Comparison of ENCODE assay signal across 1 cellular context in the genomic region with DNA sequence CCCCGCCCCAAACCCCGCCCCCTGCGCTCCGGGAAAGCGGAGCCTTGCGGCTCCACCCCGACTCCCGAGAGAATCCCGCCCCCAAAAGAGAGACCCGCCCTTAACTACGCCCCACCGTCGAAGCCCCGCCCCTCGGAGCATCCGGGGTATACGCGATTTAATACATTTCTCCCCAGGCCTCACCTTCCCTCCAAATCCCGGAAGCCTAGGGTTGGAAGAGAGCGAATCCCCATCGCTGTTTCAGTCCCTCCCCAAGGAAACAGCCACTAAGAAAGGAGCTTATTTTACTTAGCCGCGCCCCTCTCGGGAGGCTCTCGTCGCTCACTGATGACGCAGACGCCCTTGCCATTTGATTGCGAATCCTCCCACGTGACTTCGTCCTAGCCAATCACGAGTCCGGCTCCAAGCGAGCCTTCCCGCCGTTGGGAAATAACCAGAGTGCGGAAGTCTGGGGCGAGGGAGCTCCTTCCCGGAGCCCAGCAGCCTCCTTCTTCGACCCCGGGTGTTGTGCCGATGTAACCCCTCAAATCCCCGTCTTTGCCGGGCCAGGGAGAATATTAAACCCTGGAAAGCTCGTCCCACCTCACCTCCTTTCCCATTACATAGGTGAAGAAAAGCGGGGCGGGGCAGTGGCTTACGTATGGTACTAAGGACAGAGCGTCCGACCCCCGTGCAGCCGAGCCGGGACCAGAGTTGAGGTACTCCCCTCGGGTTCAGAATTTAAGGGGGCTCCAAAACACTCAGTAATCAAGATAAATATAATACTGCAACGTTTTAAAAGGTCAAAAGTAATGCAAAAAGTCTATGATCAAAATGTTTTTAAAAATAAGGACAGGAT.
TF ChIP-seq lines count a peak whose summit lies in the region.

No MANE protein-coding gene starts in this region.

TF ChIP-seq in liver, 16 proteins besides CTCF, POLR2A, EP300 and RAD21 (continued from another document):
- peak; percentile 97 for TF ChIP-seq ZBTB33 (IDR thresholded peaks at IDR 0.05)
- TF ChIP-seq JUND (IDR thresholded peaks at IDR 0.05), result peak in 1 of 2 donors; percentile 36
- peak in 1 of 2 donors; percentile 52 for TF ChIP-seq EGR1 (IDR thresholded peaks at IDR 0.05; ENCODE audit: low read depth in 2 of 2)
- TF ChIP-seq HNF4A (conservative IDR thresholded peaks at IDR 0.05), result peak; percentile 35 to 42
- peak; percentile 56 for TF ChIP-seq FOXA2 (IDR thresholded peaks at IDR 0.05)
- peak; percentile 5 for TF ChIP-seq REST (IDR thresholded peaks at IDR 0.05)
- peak; percentile 25 for TF ChIP-seq HNF4G (IDR thresholded peaks at IDR 0.05)
- peak; percentile 85 for TF ChIP-seq YY1 (IDR thresholded peaks at IDR 0.05)
- TF ChIP-seq, protein P1, sequence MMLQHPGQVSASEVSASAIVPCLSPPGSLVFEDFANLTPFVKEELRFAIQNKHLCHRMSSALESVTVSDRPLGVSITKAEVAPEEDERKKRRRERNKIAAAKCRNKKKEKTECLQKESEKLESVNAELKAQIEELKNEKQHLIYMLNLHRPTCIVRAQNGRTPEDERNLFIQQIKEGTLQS (IDR thresholded peaks at IDR 0.05), result peak; percentile 88
